ENCODE assay signal across 1 cellular context in genomic region chr17:45160505-45161287, GRCh38.
A peak's percentile ranks its signal among the peaks of the same experiment; 100 is the strongest.
TF ChIP-seq lines count a peak whose summit lies in the region.

No MANE protein-coding gene starts in this region.

TF ChIP-seq in WTC11, 78 proteins besides CTCF, POLR2A, EP300 and RAD21 (continued from another document):
- TF ChIP-seq E2F1 (CRISPR knock-in tag; IDR thresholded peaks at IDR 0.05) (no peak; the same call in 1 of the 2 replicates), ZNF512 (CRISPR knock-in tag; IDR thresholded peaks at IDR 0.05; ENCODE audit: borderline replicate concordance) (no peak), PRRX2 (CRISPR knock-in tag; IDR thresholded peaks at IDR 0.05) (no peak), OVOL2 (CRISPR knock-in tag; IDR thresholded peaks at IDR 0.05; ENCODE audit: borderline replicate concordance) (no peak), RORB (CRISPR knock-in tag; IDR thresholded peaks at IDR 0.05) (no peak), PRDM15 (CRISPR knock-in tag; IDR thresholded peaks at IDR 0.05) (no peak), FOXP1 (CRISPR knock-in tag; IDR thresholded peaks at IDR 0.05; ENCODE audit: borderline replicate concordance) (no peak; the same call in 1 of the 2 replicates), CREM (CRISPR knock-in tag; IDR thresholded peaks at IDR 0.05) (no peak), KAT7 (CRISPR knock-in tag; IDR thresholded peaks at IDR 0.05; ENCODE audit: borderline replicate concordance) (no peak; the same call in 1 of the 2 replicates), FOXJ3 (CRISPR knock-in tag; IDR thresholded peaks at IDR 0.05; ENCODE audit: borderline replicate concordance) (no peak), GABPB1 (CRISPR knock-in tag; IDR thresholded peaks at IDR 0.05) (no peak), TEAD1 (CRISPR knock-in tag; IDR thresholded peaks at IDR 0.05) (no peak), SMAD4 (CRISPR knock-in tag; IDR thresholded peaks at IDR 0.05) (no peak), EMX1 (CRISPR knock-in tag; IDR thresholded peaks at IDR 0.05) (peak; percentile 64; the same call in 1 of the 2 replicates), ZNF219 (CRISPR knock-in tag; IDR thresholded peaks at IDR 0.05; ENCODE audit: borderline replicate concordance) (no peak), AR (CRISPR knock-in tag; IDR thresholded peaks at IDR 0.05) (peak; percentile 80), MAX (CRISPR knock-in tag; IDR thresholded peaks at IDR 0.05) (peak; percentile 57; the same call in 1 of the 2 replicates), E2F4 (CRISPR knock-in tag; IDR thresholded peaks at IDR 0.05; ENCODE audit: borderline replicate concordance, low read depth) (no peak), CBFB (CRISPR knock-in tag; IDR thresholded peaks at IDR 0.05; ENCODE audit: low read depth) (no peak; the same call in 1 of the 2 replicates), TP53 (CRISPR knock-in tag; IDR thresholded peaks at IDR 0.05) (no peak), GRHL2 (CRISPR knock-in tag; IDR thresholded peaks at IDR 0.05; ENCODE audit: insufficient replicate concordance, severe bottlenecking) (no peak), TEAD4 (CRISPR knock-in tag; IDR thresholded peaks at IDR 0.05) (peak; percentile 79; the same call in 1 of the 2 replicates), MYBL2 (CRISPR knock-in tag; IDR thresholded peaks at IDR 0.05) (no peak), ELF4 (CRISPR knock-in tag; IDR thresholded peaks at IDR 0.05; ENCODE audit: low read depth) (no peak), ATF3 (CRISPR knock-in tag; conservative IDR thresholded peaks at IDR 0.05) (no peak), NR1H2 (CRISPR knock-in tag; IDR thresholded peaks at IDR 0.05) (no peak), CREB1 (CRISPR knock-in tag; IDR thresholded peaks at IDR 0.05) (no peak), HMGA2 (CRISPR knock-in tag; IDR thresholded peaks at IDR 0.05) (no peak), ZNF425 (CRISPR knock-in tag; conservative IDR thresholded peaks at IDR 0.05) (no peak; the same call in 1 of the 2 replicates), ZBTB43 (CRISPR knock-in tag; IDR thresholded peaks at IDR 0.05) (0 out of 2 replicates have a peak, but pooled peaks have one; percentile 40), ZNF263 (CRISPR knock-in tag; IDR thresholded peaks at IDR 0.05; ENCODE audit: low read depth) (no peak), NR3C1 (CRISPR knock-in tag; conservative IDR thresholded peaks at IDR 0.05; ENCODE audit: low read depth) (no peak), NFYB (CRISPR knock-in tag; conservative IDR thresholded peaks at IDR 0.05; ENCODE audit: low read depth) (no peak), ZNF671 (CRISPR knock-in tag; IDR thresholded peaks at IDR 0.05) (peak; percentile 15; the same call in 1 of the 2 replicates), IRF2 (CRISPR knock-in tag; IDR thresholded peaks at IDR 0.05; ENCODE audit: borderline replicate concordance, low read depth) (no peak), MXD4 (CRISPR knock-in tag; IDR thresholded peaks at IDR 0.05; ENCODE audit: borderline replicate concordance) (no peak)
